ENCODE assay signal across 1 cellular context in genomic region chr19:55645512-55645881, GRCh38.
TF ChIP-seq lines count a peak whose summit lies in the region.

No MANE protein-coding gene starts in this region.

TF ChIP-seq in GM23338, 12 proteins besides CTCF, POLR2A, EP300 and RAD21 (continued from another document):
- TF ChIP-seq ZNF462 (CRISPR knock-in tag; IDR thresholded peaks at IDR 0.05): no peak
- TF ChIP-seq CREB1 (CRISPR knock-in tag; IDR thresholded peaks at IDR 0.05; ENCODE audit: low read depth): no peak
- no peak for TF ChIP-seq POLR2AphosphoS5 (IDR thresholded peaks at IDR 0.05; ENCODE audit: low read depth)
- TF ChIP-seq, protein P1, sequence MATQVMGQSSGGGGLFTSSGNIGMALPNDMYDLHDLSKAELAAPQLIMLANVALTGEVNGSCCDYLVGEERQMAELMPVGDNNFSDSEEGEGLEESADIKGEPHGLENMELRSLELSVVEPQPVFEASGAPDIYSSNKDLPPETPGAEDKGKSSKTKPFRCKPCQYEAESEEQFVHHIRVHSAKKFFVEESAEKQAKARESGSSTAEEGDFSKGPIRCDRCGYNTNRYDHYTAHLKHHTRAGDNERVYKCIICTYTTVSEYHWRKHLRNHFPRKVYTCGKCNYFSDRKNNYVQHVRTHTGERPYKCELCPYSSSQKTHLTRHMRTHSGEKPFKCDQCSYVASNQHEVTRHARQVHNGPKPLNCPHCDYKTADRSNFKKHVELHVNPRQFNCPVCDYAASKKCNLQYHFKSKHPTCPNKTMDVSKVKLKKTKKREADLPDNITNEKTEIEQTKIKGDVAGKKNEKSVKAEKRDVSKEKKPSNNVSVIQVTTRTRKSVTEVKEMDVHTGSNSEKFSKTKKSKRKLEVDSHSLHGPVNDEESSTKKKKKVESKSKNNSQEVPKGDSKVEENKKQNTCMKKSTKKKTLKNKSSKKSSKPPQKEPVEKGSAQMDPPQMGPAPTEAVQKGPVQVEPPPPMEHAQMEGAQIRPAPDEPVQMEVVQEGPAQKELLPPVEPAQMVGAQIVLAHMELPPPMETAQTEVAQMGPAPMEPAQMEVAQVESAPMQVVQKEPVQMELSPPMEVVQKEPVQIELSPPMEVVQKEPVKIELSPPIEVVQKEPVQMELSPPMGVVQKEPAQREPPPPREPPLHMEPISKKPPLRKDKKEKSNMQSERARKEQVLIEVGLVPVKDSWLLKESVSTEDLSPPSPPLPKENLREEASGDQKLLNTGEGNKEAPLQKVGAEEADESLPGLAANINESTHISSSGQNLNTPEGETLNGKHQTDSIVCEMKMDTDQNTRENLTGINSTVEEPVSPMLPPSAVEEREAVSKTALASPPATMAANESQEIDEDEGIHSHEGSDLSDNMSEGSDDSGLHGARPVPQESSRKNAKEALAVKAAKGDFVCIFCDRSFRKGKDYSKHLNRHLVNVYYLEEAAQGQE (IDR thresholded peaks at IDR 0.05; ENCODE audit: unreplicated experiment): no peak
- no peak for TF ChIP-seq NANOG (IDR thresholded peaks at IDR 0.05; ENCODE audit: borderline replicate concordance)
- TF ChIP-seq JUNB (IDR thresholded peaks at IDR 0.05; ENCODE audit: unreplicated experiment): no peak
- TF ChIP-seq, protein P2, sequence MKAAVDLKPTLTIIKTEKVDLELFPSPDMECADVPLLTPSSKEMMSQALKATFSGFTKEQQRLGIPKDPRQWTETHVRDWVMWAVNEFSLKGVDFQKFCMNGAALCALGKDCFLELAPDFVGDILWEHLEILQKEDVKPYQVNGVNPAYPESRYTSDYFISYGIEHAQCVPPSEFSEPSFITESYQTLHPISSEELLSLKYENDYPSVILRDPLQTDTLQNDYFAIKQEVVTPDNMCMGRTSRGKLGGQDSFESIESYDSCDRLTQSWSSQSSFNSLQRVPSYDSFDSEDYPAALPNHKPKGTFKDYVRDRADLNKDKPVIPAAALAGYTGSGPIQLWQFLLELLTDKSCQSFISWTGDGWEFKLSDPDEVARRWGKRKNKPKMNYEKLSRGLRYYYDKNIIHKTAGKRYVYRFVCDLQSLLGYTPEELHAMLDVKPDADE (IDR thresholded peaks at IDR 0.05): no peak
- no peak for TF ChIP-seq STAT1 (IDR thresholded peaks at IDR 0.05; ENCODE audit: unreplicated experiment)
- TF ChIP-seq EZH2 (IDR thresholded peaks at IDR 0.05; ENCODE audit: low read depth, unreplicated experiment): no peak
TF ChIP-seq in GM23338: peak in this region for 0.
